In the genomic region with DNA sequence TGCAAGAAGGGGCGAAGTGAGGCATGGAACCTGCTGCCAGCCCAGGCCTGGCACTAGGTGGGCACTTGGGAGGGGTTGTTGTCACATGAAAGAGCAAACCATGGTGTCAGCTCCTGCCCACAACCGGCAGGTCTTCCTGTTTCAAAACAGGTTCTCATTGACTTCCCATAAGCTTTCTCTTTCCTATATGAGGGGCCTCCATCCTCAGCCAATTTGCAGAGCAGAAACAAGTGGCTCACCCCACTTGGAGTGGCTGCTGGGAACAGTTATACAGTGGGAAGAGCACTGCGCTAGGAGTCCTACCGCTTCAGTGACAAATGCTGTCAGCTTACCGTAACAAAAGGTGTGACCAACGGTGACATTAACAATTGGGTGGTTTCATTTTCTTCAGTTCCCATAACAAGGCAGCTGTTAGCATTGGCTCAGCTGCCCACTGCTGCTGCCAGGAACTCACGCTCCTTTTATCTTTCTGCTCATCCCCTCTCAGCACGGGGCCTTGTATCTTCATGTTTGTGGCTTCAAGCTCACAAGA, we compare ENCODE assay signal across 9 cellular contexts. TPM values are rescaled to one million over a fixed set of nuclear protein-coding genes. Genes with fewer than 3 reads are reported as not detected.
DNase-seq lines count a peak whose midpoint lies in the region; ATAC-seq and TF ChIP-seq lines count a peak whose summit lies in the region.
"Had no signal": no experiment of that assay in that cellular context is flagged by ENCODE, and none has a peak within 500 bp of the region (broad histone marks: within the 10 kb centered on the region; RNA-seq: fewer than 3 reads in every experiment).

No MANE protein-coding gene starts in this region.

- H3K4me1 ChIP-seq in spleen (peaks cover 34 to 94% (median 86%) of the 10 kb centered on the region in 6 donors), thyroid gland (no peaks in the 10 kb centered on the region)

- peaks cover 10% of the 10 kb centered on the region for H3K9me3 Mint-ChIP-seq in activated T-cell treated with anti-CD3 and anti-CD28 coated beads, Interleukin-2, amount 50 U/mL, for 24 hours
- H3K9me3 Mint-ChIP-seq: nephron had no signal

- peaks cover 72% of the 10 kb centered on the region for H3K36me3 Mint-ChIP-seq in activated T-cell treated with anti-CD3 and anti-CD28 coated beads, Interleukin-2, amount 50 U/mL, for 24 hours (ENCODE audit: low read depth)

- H3K9me3 ChIP-seq in spleen = no peaks in the 10 kb centered on the region
- no peaks in the 10 kb centered on the region for H3K9me3 ChIP-seq in thyroid gland

- peak overlapping the region; percentile 53 for H3K4me3 Mint-ChIP-seq in activated T-cell treated with anti-CD3 and anti-CD28 coated beads, Interleukin-2, amount 50 U/mL, for 24 hours
- H3K4me3 Mint-ChIP-seq: nephron had no signal

- TF ChIP-seq POLR2A in spleen (IDR thresholded peaks at IDR 0.05) = no peak
- TF ChIP-seq POLR2A in thyroid gland (IDR thresholded peaks at IDR 0.05) = no peak

- no peaks in the 10 kb centered on the region for H3K27me3 Mint-ChIP-seq in activated T-cell treated with anti-CD3 and anti-CD28 coated beads, Interleukin-2, amount 50 U/mL, for 24 hours

- no peak for ATAC-seq in Right ventricle myocardium superior (ENCODE audit: poor library complexity)

- H3K4me3 ChIP-seq in spleen = peak overlapping the region in 1 of 8 donors; percentile 50
- H3K4me3 ChIP-seq in thyroid gland (replicated peaks in 1 of 3) = no peak overlapping the region
- H3K4me3 ChIP-seq: hepatocyte had no signal

- H3K36me3 ChIP-seq in spleen (peaks cover 0 to 35% (median 21%) of the 10 kb centered on the region in 6 donors), thyroid gland (no peaks in the 10 kb centered on the region)

- H3K27me3 ChIP-seq in spleen (replicated peaks in 1 of 7) (no peaks in the 10 kb centered on the region), thyroid gland (no peaks in the 10 kb centered on the region)
- H3K27me3 ChIP-seq: hepatocyte had no signal

- H3K4me1 Mint-ChIP-seq in activated T-cell treated with anti-CD3 and anti-CD28 coated beads, Interleukin-2, amount 50 U/mL, for 24 hours (ENCODE audit: low read depth) = peaks cover 90% of the 10 kb centered on the region
- H3K4me1 Mint-ChIP-seq: nephron had no signal

- peak overlapping the region; percentile 61 to 95 (median 92) for H3K27ac ChIP-seq in spleen
- no peak overlapping the region for H3K27ac ChIP-seq in thyroid gland
- H3K27ac ChIP-seq: hepatocyte had no signal

- intact Hi-C loops in spleen (cut with DNase I; ENCODE audit: low total_unique reads) (no loop called here), thyroid gland (cut with DNase I) (no loop called here), Right ventricle myocardium superior (cut with DNase I) (no loop called here)

- TF ChIP-seq CTCF in spleen (IDR thresholded peaks at IDR 0.05 in 8 of 11, conservative IDR thresholded peaks at IDR 0.05 in 3 of 11) (peak in 1 of 11 experiments; percentile 15), thyroid gland (IDR thresholded peaks at IDR 0.05) (no peak)

- H3K27ac Mint-ChIP-seq in activated T-cell treated with anti-CD3 and anti-CD28 coated beads, Interleukin-2, amount 50 U/mL, for 24 hours = peak overlapping the region; percentile 96
- H3K27ac Mint-ChIP-seq: nephron had no signal

- DNase-seq in activated CD4-positive, alpha-beta T cell treated with anti-CD3 and anti-CD28 coated beads for 1 hour = peak; percentile 28
- no peak for DNase-seq in activated CD4-positive, alpha-beta T cell treated with anti-CD3 and anti-CD28 coated beads, Interleukin-2, amount 50 U/mL, for 4 hours
- peak; percentile 66 for DNase-seq in activated T-cell treated with anti-CD3 and anti-CD28 coated beads, Interleukin-2, amount 50 U/mL, for 24 hours
- DNase-seq in spleen (peak; percentile 91), thyroid gland (no peak), Right ventricle myocardium superior (no peak)

- 25 to 34% (median 28%) methylated on average over 8 of the region's 8 CpGs for WGBS in spleen, 5 donors
- WGBS in thyroid gland, 2 donors = 61 to 78% methylated on average over 8 of the region's 8 CpGs

RNA-seq across cellular contexts. Expression of a gene that starts 10.2 kb away (rescaled TPM):
- total RNA-seq in spleen = 1 to 10 TPM in 3 of 7 donors, under 1 TPM in 4; 0.56 to 2.0 (median 0.95) TPM
- 1 to 10 TPM; 1.2 to 2.0 (median 1.5) TPM for polyA plus RNA-seq in spleen
- total RNA-seq in thyroid gland = under 1 TPM in 3 of 4 donors, not detected in 1; 0.11 to 0.24 (median 0.13) TPM
- not detected for total RNA-seq in Right ventricle myocardium superior
- total RNA-seq: MCF 10A had no signal

RNA-seq across cellular contexts. Expression of a gene that starts 21.6 kb away (rescaled TPM):
- total RNA-seq in spleen (100 to 1,000 TPM; 270 to 493 (median 363) TPM), thyroid gland (1 to 10 TPM; 3.6 to 6.0 (median 4.6) TPM), Right ventricle myocardium superior (4.1 TPM)
- polyA plus RNA-seq in spleen = 100 to 1,000 TPM; 389 to 421 (median 410) TPM

RNA-seq across cellular contexts. Expression of a gene that starts 34.5 kb away (rescaled TPM):
- total RNA-seq in spleen (10 to 100 TPM in 1 of 7 donors, 1 to 10 TPM in 6; 5.3 to 10.3 (median 6.9) TPM), thyroid gland (1 to 10 TPM; 1.7 to 4.8 (median 3.6) TPM), Right ventricle myocardium superior (1.5 TPM)
- 1 to 10 TPM; 7.7 to 8.9 (median 8.8) TPM for polyA plus RNA-seq in spleen

RNA-seq across cellular contexts. Expression of a gene that starts 59.8 kb away (rescaled TPM):
- total RNA-seq in spleen = 100 to 1,000 TPM in 6 of 7 donors, 10 to 100 TPM in 1; 97.5 to 238 (median 118) TPM
- polyA plus RNA-seq in spleen = 10 to 100 TPM; 35.3 to 58.1 (median 53.6) TPM
- 10 to 100 TPM in 1 of 4 donors, 1 to 10 TPM in 3; 3.3 to 15.1 (median 4.2) TPM for total RNA-seq in thyroid gland
- total RNA-seq in Right ventricle myocardium superior = 7.0 TPM
- total RNA-seq: MCF 10A had no signal

Comparison
In these comparisons a context has a peak if more than half of its experiments do, and no peak if none do; other contexts are left out.
1. DNase-seq: peak in activated CD4-positive, alpha-beta T cell treated with anti-CD3 and anti-CD28 coated beads for 1 hour (single experiment), activated T-cell treated with anti-CD3 and anti-CD28 coated beads, Interleukin-2, amount 50 U/mL, for 24 hours (single experiment) and spleen (single experiment); none in activated CD4-positive, alpha-beta T cell treated with anti-CD3 and anti-CD28 coated beads, Interleukin-2, amount 50 U/mL, for 4 hours (0 of 2), thyroid gland (0 of 2) and Right ventricle myocardium superior (single experiment).
2. H3K27ac ChIP-seq: peak in spleen (8 of 8); none in thyroid gland (0 of 3).
3. RNA of a gene that starts 21.6 kb away (total RNA-seq): 270 to 493 TPM in spleen; 3.6 to 6.0 TPM in thyroid gland and 4.1 TPM in Right ventricle myocardium superior (single experiment); every median in the first group is over 10 times any median in the second.